Comparison of ENCODE assay signal across 16 cellular contexts in genomic region chr9:91904541-91905236, GRCh38. TPM values are rescaled to one million over a fixed set of nuclear protein-coding genes. Genes with fewer than 3 reads are reported as not detected.
"Had no signal": no experiment of that assay in that cellular context is flagged by ENCODE, and none has a peak within 500 bp of the region (broad histone marks: within the 10 kb centered on the region; RNA-seq: fewer than 3 reads in every experiment).

No MANE protein-coding gene starts in this region.

- H3K9me3 Mint-ChIP-seq: central memory CD8-positive, alpha-beta T cell; T-helper 2 cell treated with Interferon-gamma antibody and Interleukin-4, amounts not matched to agents 5 μg/mL and 100 μg/mL, for 36 hours had no signal

- DNase-seq: activated naive CD4-positive, alpha-beta T cell treated with anti-CD3 and anti-CD28 coated beads, Interleukin-2, amount 50 U/mL, for 16 hours; activated T-cell treated with anti-CD3 and anti-CD28 coated beads, Interleukin-2, amount 50 U/mL, for 1 hour; adrenal gland; cortex of kidney; effector CD8-positive, alpha-beta T cell; hippocampal formation; kidney glomerular epithelial cell; naive thymus-derived CD4-positive, alpha-beta T cell; nucleus accumbens; stimulated activated CD4-positive, alpha-beta T cell treated with anti-CD3 and anti-CD28 coated beads, Interleukin-4, amount 100 ng/mL, for 1 hour; stimulated activated CD8-positive, alpha-beta memory T cell treated with anti-CD3 and anti-CD28 coated beads, Interleukin-4, amount 100 ng/mL, for 48 hours; stimulated activated naive CD8-positive, alpha-beta T cell treated with anti-CD3 and anti-CD28 coated beads, Interleukin-15, Interleukin-2, amounts not matched to agents 100 U/mL and 50 U/mL, for 24 hours; testis had no signal

- H3K36me3 ChIP-seq: adrenal gland had no signal

- H3K4me3 ChIP-seq: adrenal gland, testis had no signal

- H3K9me3 ChIP-seq: adrenal gland, testis had no signal

- H3K27me3 ChIP-seq: adrenal gland, testis had no signal

- H3K27ac Mint-ChIP-seq: naive thymus-derived CD4-positive, alpha-beta T cell; T-helper 2 cell treated with Interferon-gamma antibody and Interleukin-4, amounts not matched to agents 5 μg/mL and 100 μg/mL, for 36 hours had no signal

- H3K27me3 Mint-ChIP-seq: central memory CD8-positive, alpha-beta T cell had no signal

- H3K4me1 Mint-ChIP-seq: central memory CD8-positive, alpha-beta T cell had no signal

- ATAC-seq: activated CD4-positive, CD25-positive, alpha-beta regulatory T cell treated with anti-CD3 and anti-CD28 coated beads, Interleukin-2, amount 50 U/mL, for 24 hours; naive thymus-derived CD4-positive, alpha-beta T cell; stimulated activated naive CD8-positive, alpha-beta T cell treated with anti-CD3 and anti-CD28 coated beads, Interleukin-15, Interleukin-2, amounts not matched to agents 100 U/mL and 50 U/mL, for 24 hours had no signal

- H3K27ac ChIP-seq: testis had no signal

- H3K4me3 Mint-ChIP-seq: central memory CD8-positive, alpha-beta T cell; naive thymus-derived CD4-positive, alpha-beta T cell; T-helper 2 cell treated with Interferon-gamma antibody and Interleukin-4, amounts not matched to agents 5 μg/mL and 100 μg/mL, for 36 hours had no signal

RNA-seq across cellular contexts. Expression of gene ROR2, which starts 45.3 kb away (rescaled TPM):
- polyA plus RNA-seq: naive thymus-derived CD4-positive, alpha-beta T cell had no signal
